In the genomic region with DNA sequence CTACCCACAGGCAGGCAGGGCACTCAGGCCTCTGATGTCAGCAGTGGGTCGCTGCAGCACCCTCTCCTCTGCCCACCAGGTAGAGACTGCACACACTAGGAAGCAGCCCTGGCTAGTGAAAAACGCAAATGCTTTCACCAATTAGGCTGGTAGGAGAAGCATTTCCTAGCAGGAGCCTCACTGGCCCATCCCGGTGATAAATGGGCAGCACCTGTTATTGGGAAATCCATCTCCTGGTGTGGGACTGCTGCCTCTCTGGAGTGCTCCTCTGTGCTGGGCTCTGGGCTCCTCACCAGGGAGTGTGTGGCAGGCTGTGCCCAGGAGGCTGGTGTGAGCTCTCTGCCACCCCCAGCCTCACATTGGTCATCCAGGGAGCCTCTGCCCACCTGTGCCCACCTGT, we compare ENCODE assay signal across 1 cellular context.
TF ChIP-seq lines count a peak whose summit lies in the region.

No MANE protein-coding gene starts in this region.

TF ChIP-seq in HCT116, 20 proteins besides CTCF, POLR2A, EP300 and RAD21 (continued from another document):
- TF ChIP-seq REST (IDR thresholded peaks at IDR 0.05; ENCODE audit: low read depth) (no peak), FOSL1 (IDR thresholded peaks at IDR 0.05; ENCODE audit: low read depth) (no peak), ZFX (IDR thresholded peaks at IDR 0.05) (no peak), SP1 (IDR thresholded peaks at IDR 0.05; ENCODE audit: low read depth) (no peak), EZH2phosphoT487 (IDR thresholded peaks at IDR 0.05; ENCODE audit: borderline replicate concordance) (no peak), TCF7L2 (IDR thresholded peaks at IDR 0.05; ENCODE audit: borderline replicate concordance, extremely low read depth, insufficient read depth, insufficient read length) (no peak), MAX (IDR thresholded peaks at IDR 0.05) (no peak), EZH2 (IDR thresholded peaks at IDR 0.05) (no peak), CEBPB (IDR thresholded peaks at IDR 0.05; ENCODE audit: low read depth) (no peak), YY1 (IDR thresholded peaks at IDR 0.05; ENCODE audit: extremely low read depth, insufficient replicate concordance, low read depth, low read length) (no peak), ZBTB33 (IDR thresholded peaks at IDR 0.05; ENCODE audit: extremely low read depth, insufficient replicate concordance, low read length) (no peak), SIN3A (IDR thresholded peaks at IDR 0.05; ENCODE audit: low read depth) (no peak), ZNF274 (IDR thresholded peaks at IDR 0.05; ENCODE audit: low read depth, low read length) (no peak), CBX3 (IDR thresholded peaks at IDR 0.05; ENCODE audit: low read depth) (no peak), POLR2AphosphoS5 (IDR thresholded peaks at IDR 0.05; ENCODE audit: low read depth, low read length) (no peak)
- TF ChIP-seq, protein P1, sequence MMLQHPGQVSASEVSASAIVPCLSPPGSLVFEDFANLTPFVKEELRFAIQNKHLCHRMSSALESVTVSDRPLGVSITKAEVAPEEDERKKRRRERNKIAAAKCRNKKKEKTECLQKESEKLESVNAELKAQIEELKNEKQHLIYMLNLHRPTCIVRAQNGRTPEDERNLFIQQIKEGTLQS (IDR thresholded peaks at IDR 0.05) = no peak
